8 cellular contexts compared by ENCODE assay signal in genomic region chr11:15216678-15217077, GRCh38.
DNase-seq lines count a peak whose midpoint lies in the region; ATAC-seq and TF ChIP-seq lines count a peak whose summit lies in the region.

No MANE protein-coding gene starts in this region.

- no peaks in the 10 kb centered on the region for H3K9me2 ChIP-seq in Loucy (replicated peaks; ENCODE audit: low read depth, low read length)

- H2AFZ ChIP-seq in Loucy (ENCODE audit: low read length), result no peak overlapping the region

- H3K4me1 ChIP-seq in Loucy (ENCODE audit: insufficient read depth, low read length, poor library complexity, severe bottlenecking) (no peaks in the 10 kb centered on the region), right atrium auricular region (no peaks in the 10 kb centered on the region)

- H3K4me3 ChIP-seq in Loucy (ENCODE audit: low read length, poor library complexity, severe bottlenecking) (no peak overlapping the region), fibroblast of pulmonary artery (replicated peaks; ENCODE audit: low read depth, low read length) (no peak overlapping the region), right atrium auricular region (no peak overlapping the region)

- no peaks in the 10 kb centered on the region for H4K20me1 ChIP-seq in Loucy (ENCODE audit: insufficient read depth, low read length, poor library complexity, severe bottlenecking)

- DNase-seq in fibroblast of pulmonary artery (ENCODE audit: low read depth) (no peak), foreskin melanocyte (no peak), COR-L47 (lab: John Stamatoyannopoulos, UW) (no peak), right atrium auricular region (ENCODE audit: low spot score) (no peak), Right ventricle myocardium inferior (ENCODE audit: missing footprints) (no peak)

- intact Hi-C loops in Right ventricle myocardium inferior (cut with DNase I), result no loop called here

- H3K27me3 ChIP-seq in Loucy (ENCODE audit: insufficient read depth, low read length, poor library complexity, severe bottlenecking), result no peaks in the 10 kb centered on the region
- no peaks in the 10 kb centered on the region for H3K27me3 ChIP-seq in right atrium auricular region

- no peaks in the 10 kb centered on the region for H3K79me2 ChIP-seq in Loucy (ENCODE audit: insufficient read depth, low read length)

- H3K9me3 ChIP-seq in Loucy (ENCODE audit: insufficient read depth, low read depth, low read length) (no peaks in the 10 kb centered on the region), right atrium auricular region (no peaks in the 10 kb centered on the region)

- H3K36me3 ChIP-seq in Loucy (ENCODE audit: insufficient read depth, low read length), result no peaks in the 10 kb centered on the region
- no peaks in the 10 kb centered on the region for H3K36me3 ChIP-seq in right atrium auricular region

- ATAC-seq in GM21360 (IDR thresholded peaks at IDR 0.05; ENCODE audit: unreplicated experiment) (peak; percentile 68), Right ventricle myocardium inferior (no peak)

- H3K4me2 ChIP-seq in Loucy (ENCODE audit: low read depth, low read length, poor library complexity, severe bottlenecking), result no peak overlapping the region

- TF ChIP-seq CTCF in C4-2B (conservative IDR thresholded peaks at IDR 0.05), result peak; percentile 78
- TF ChIP-seq CTCF in Loucy (conservative IDR thresholded peaks at IDR 0.05; ENCODE audit: low read length), result peak; percentile 74
- peak; percentile 44 for TF ChIP-seq CTCF in fibroblast of pulmonary artery (IDR thresholded peaks at IDR 0.05; ENCODE audit: low read length, missing control alignments)
- no peak for TF ChIP-seq CTCF in right atrium auricular region (IDR thresholded peaks at IDR 0.05)

- H3F3A ChIP-seq in Loucy (ENCODE audit: low read depth), result no peaks in the 10 kb centered on the region

- H3K9ac ChIP-seq in Loucy (ENCODE audit: low read depth, low read length, poor library complexity, severe bottlenecking), result no peak overlapping the region

- H3K27ac ChIP-seq in C4-2B, result no peak overlapping the region
- no peak overlapping the region for H3K27ac ChIP-seq in right atrium auricular region

Comparison
In these comparisons a context has a peak if more than half of its experiments do, and no peak if none do; other contexts are left out.
1. CTCF ChIP-seq: peak in C4-2B (single experiment), Loucy (single experiment) and fibroblast of pulmonary artery (single experiment); none in right atrium auricular region (0 of 2).